Comparison of ENCODE assay signal across 8 cellular contexts in genomic region chr19:52028027-52028779, GRCh38. TPM values are rescaled to one million over a fixed set of nuclear protein-coding genes. Genes with fewer than 3 reads are reported as not detected.
A peak's percentile ranks its signal among the peaks of the same experiment; 100 is the strongest.
DNase-seq lines count a peak whose midpoint lies in the region; FAIRE-seq and TF ChIP-seq lines count a peak whose summit lies in the region.

ZNF614 (minus strand) TSS chr19:52028379; CDS start chr19:52025745, 2,634 bp downstream.

- peak within 1 kb of the TSS; percentile 100 for H2AFZ ChIP-seq in Loucy (ENCODE audit: low read length)
- peak within 1 kb of the TSS; percentile 95 for H2AFZ ChIP-seq in neuronal stem cell (ENCODE audit: low read length)

- intact Hi-C loops in activated naive CD4-positive, alpha-beta T cell treated with anti-CD3 and anti-CD28 coated beads for 36 hours (cut with micrococcal nuclease): loop anchor here (1.0 to 10.0 kb wide), 5 partner anchors 20 to 456 kb away; partner anchors contain the start of genes PPP2R1A, ZNF175, ZNF350 and ZNF432

- H3K4me3 Mint-ChIP-seq in activated naive CD4-positive, alpha-beta T cell treated with anti-CD3 and anti-CD28 coated beads for 36 hours: peak within 1 kb of the TSS; percentile 82

- H2AK5ac ChIP-seq in neuronal stem cell (ENCODE audit: low read depth, low read length): peak within 1 kb of the TSS; percentile 67

- H3K4me2 ChIP-seq in Loucy (ENCODE audit: low read depth, low read length, poor library complexity, severe bottlenecking) (peak within 1 kb of the TSS; percentile 89), neuronal stem cell (ENCODE audit: insufficient read depth, low read length, poor library complexity, severe bottlenecking) (peak within 1 kb of the TSS; percentile 65)

- no peak within 1 kb of the TSS for H4K91ac ChIP-seq in neuronal stem cell (ENCODE audit: low read depth, low read length, poor library complexity)

- H3K79me1 ChIP-seq in neuronal stem cell (ENCODE audit: low read depth, low read length): peaks cover 2% of the 10 kb centered on the region

- H4K8ac ChIP-seq in neuronal stem cell (ENCODE audit: low read depth, low read length): no peak within 1 kb of the TSS

- H2BK5ac ChIP-seq in neuronal stem cell (ENCODE audit: low read length): peak within 1 kb of the TSS; percentile 76

- no peaks in the 10 kb centered on the region for H3K9me2 ChIP-seq in Loucy (replicated peaks; ENCODE audit: low read depth, low read length)

- CTCF ChIA-PET in activated naive CD4-positive, alpha-beta T cell treated with anti-CD3 and anti-CD28 coated beads for 36 hours (lab: Charles Lee): no interaction called here

- no peak within 1 kb of the TSS for H2BK12ac ChIP-seq in neuronal stem cell (ENCODE audit: low read length)

- H3K4me3 ChIP-seq in Loucy (ENCODE audit: low read length, poor library complexity, severe bottlenecking) (peak within 1 kb of the TSS; percentile 98), SJSA1 (peak within 1 kb of the TSS; percentile 55), neuronal stem cell (ENCODE audit: low read length in 2 of 2) (peak within 1 kb of the TSS; percentile 84 to 99)

- H3K27ac ChIP-seq in SJSA1 (peak within 1 kb of the TSS; percentile 68), neuronal stem cell (replicated peaks; ENCODE audit: low read length) (peak within 1 kb of the TSS; percentile 88)

- H3K27me3 ChIP-seq in Loucy (ENCODE audit: insufficient read depth, low read length, poor library complexity, severe bottlenecking): no peaks in the 10 kb centered on the region
- no peaks in the 10 kb centered on the region for H3K27me3 ChIP-seq in SJSA1 (replicated peaks)
- H3K27me3 ChIP-seq in neuronal stem cell (ENCODE audit: control insufficient read depth in 3 of 3, insufficient read depth in 3 of 3, low read depth in 1 of 3, low read length in 3 of 3): no peaks in the 10 kb centered on the region

- peak within 1 kb of the TSS; percentile 83 for H3K9ac ChIP-seq in ES-I3 (ENCODE audit: low read depth, low read length)
- H3K9ac ChIP-seq in Loucy (ENCODE audit: low read depth, low read length, poor library complexity, severe bottlenecking): peak within 1 kb of the TSS; percentile 91
- H3K9ac ChIP-seq in neuronal stem cell (ENCODE audit: low read depth, low read length, poor library complexity): peak within 1 kb of the TSS; percentile 90

- peaks cover 26% of the 10 kb centered on the region for H3K4me1 Mint-ChIP-seq in activated naive CD4-positive, alpha-beta T cell treated with anti-CD3 and anti-CD28 coated beads for 36 hours (ENCODE audit: low read depth)

- TF ChIP-seq CTCF in Loucy (conservative IDR thresholded peaks at IDR 0.05; ENCODE audit: low read length): no peak

- peaks cover 69% of the 10 kb centered on the region for H3K36me3 Mint-ChIP-seq in activated naive CD4-positive, alpha-beta T cell treated with anti-CD3 and anti-CD28 coated beads for 36 hours (ENCODE audit: low read depth)

- peaks cover 42% of the 10 kb centered on the region for H3K9me3 Mint-ChIP-seq in activated naive CD4-positive, alpha-beta T cell treated with anti-CD3 and anti-CD28 coated beads for 36 hours

- H3K23ac ChIP-seq in neuronal stem cell (ENCODE audit: low read depth, low read length, poor library complexity): peak within 1 kb of the TSS; percentile 38

- DNase-seq in H54 (ENCODE audit: insufficient read length, low spot score): peak; percentile 91
- peak; percentile 88 to 92 for DNase-seq in SJSA1 (ENCODE audit: low read depth in 1 of 2, low spot score in 2 of 2)
- DNase-seq in activated naive CD4-positive, alpha-beta T cell treated with anti-CD3 and anti-CD28 coated beads for 36 hours: peak; percentile 90
- DNase-seq in frontal cortex (ENCODE audit: low spot score in 2 of 2): peak; percentile 71 to 80
- DNase-seq in neuronal stem cell (ENCODE audit: low spot score): peak; percentile 79
- DNase-seq in stromal cell of bone marrow (ENCODE audit: low read depth): peak; percentile 83

- peak within 1 kb of the TSS; percentile 91 for H3K27ac Mint-ChIP-seq in activated naive CD4-positive, alpha-beta T cell treated with anti-CD3 and anti-CD28 coated beads for 36 hours

- H3F3A ChIP-seq in Loucy (ENCODE audit: low read depth): no peaks in the 10 kb centered on the region; the same call in 1 of the 2 replicates

- H3K4me1 ChIP-seq in ES-I3 (ENCODE audit: insufficient read depth, low read length) (no peaks in the 10 kb centered on the region; the same call in 1 of the 2 replicates), Loucy (ENCODE audit: insufficient read depth, low read length, poor library complexity, severe bottlenecking) (peaks cover 14% of the 10 kb centered on the region), SJSA1 (replicated peaks) (peaks cover 5% of the 10 kb centered on the region; the same call in 1 of the 2 replicates), neuronal stem cell (ENCODE audit: control insufficient read depth in 2 of 2, insufficient read depth in 1 of 2, low read depth in 1 of 2, low read length in 2 of 2) (no peaks in the 10 kb centered on the region)

- peaks cover 3% of the 10 kb centered on the region for H3K9me3 ChIP-seq in ES-I3 (ENCODE audit: control insufficient read depth, insufficient read depth, low read length)
- peaks cover 6% of the 10 kb centered on the region; the same call in 1 of the 2 replicates for H3K9me3 ChIP-seq in Loucy (ENCODE audit: insufficient read depth, low read depth, low read length)
- H3K9me3 ChIP-seq in SJSA1 (replicated peaks): peaks cover 11% of the 10 kb centered on the region
- H3K9me3 ChIP-seq in neuronal stem cell (replicated peaks in 1 of 2; ENCODE audit: control insufficient read depth in 2 of 2, insufficient read depth in 1 of 2, low read depth in 1 of 2, low read length in 2 of 2): peaks cover 8 to 80% of the 10 kb centered on the region in 2 donors

- H4K20me1 ChIP-seq in Loucy (ENCODE audit: insufficient read depth, low read length, poor library complexity, severe bottlenecking): no peaks in the 10 kb centered on the region

- no peak within 1 kb of the TSS for H2BK15ac ChIP-seq in neuronal stem cell (ENCODE audit: low read length)

- H2BK120ac ChIP-seq in neuronal stem cell (ENCODE audit: low read depth, low read length): no peak within 1 kb of the TSS

- FAIRE-seq in H54 (lab: Jason Lieb, UNC): peak; percentile 88
- FAIRE-seq in frontal cortex (lab: Jason Lieb, UNC): no peak

- no peak within 1 kb of the TSS for H3K4ac ChIP-seq in neuronal stem cell (ENCODE audit: low read length)

- TF ChIP-seq POLR2A in H54 (IDR thresholded peaks at IDR 0.05; ENCODE audit: low read depth, low read length): peak; percentile 78

- peaks cover 39% of the 10 kb centered on the region for H3K79me2 ChIP-seq in Loucy (ENCODE audit: insufficient read depth, low read length)

- H3K27me3 Mint-ChIP-seq in activated naive CD4-positive, alpha-beta T cell treated with anti-CD3 and anti-CD28 coated beads for 36 hours (ENCODE audit: low read depth): no peaks in the 10 kb centered on the region

- H3K36me3 ChIP-seq in ES-I3 (ENCODE audit: insufficient read depth, low read length) (peaks cover 21% of the 10 kb centered on the region; the same call in 1 of the 2 replicates), Loucy (ENCODE audit: insufficient read depth, low read length) (peaks cover 23% of the 10 kb centered on the region), SJSA1 (peaks cover 45% of the 10 kb centered on the region), neuronal stem cell (replicated peaks in 1 of 2; ENCODE audit: control insufficient read depth in 2 of 2, insufficient read depth in 2 of 2, low read length in 2 of 2) (peaks cover 16 to 54% of the 10 kb centered on the region in 2 donors)

- no CpG with 5 or more reads among the region's 53 CpGs for WGBS in neuronal stem cell (ENCODE audit: extremely low coverage in 2 of 2, insufficient read length in 2 of 2, insufficient replicate concordance in 1 of 2), 2 donors

- peak within 1 kb of the TSS; percentile 96 for H3K18ac ChIP-seq in neuronal stem cell (ENCODE audit: low read length)

- peak within 1 kb of the TSS; percentile 4 for H3K14ac ChIP-seq in neuronal stem cell (ENCODE audit: low read length)

RNA-seq across cellular contexts. Expression of gene ZNF614, which starts in this region (rescaled TPM):
- 4.9 and 10.6 TPM in 2 replicates for total RNA-seq in SJSA1 (2014; rRNA removed; shearing (Covaris generic))
- total RNA-seq in activated naive CD4-positive, alpha-beta T cell treated with anti-CD3 and anti-CD28 coated beads for 36 hours: 1 to 10 TPM; 7.5 to 8.2 TPM
- total RNA-seq in frontal cortex: 32.6 TPM
- 7.4 TPM for polyA plus RNA-seq in neuronal stem cell (2013, experiment 1 of 2)
- 7.8 TPM for polyA plus RNA-seq in neuronal stem cell (2013, experiment 2 of 2)

Comparison
In these comparisons a context has a peak if more than half of its experiments do, and no peak if none do; other contexts are left out.
1. Peak in every context shown above with its lines: DNase-seq, H3K4me3 ChIP-seq and H3K27ac ChIP-seq.